1 cellular context compared by ENCODE assay signal in the genomic region with DNA sequence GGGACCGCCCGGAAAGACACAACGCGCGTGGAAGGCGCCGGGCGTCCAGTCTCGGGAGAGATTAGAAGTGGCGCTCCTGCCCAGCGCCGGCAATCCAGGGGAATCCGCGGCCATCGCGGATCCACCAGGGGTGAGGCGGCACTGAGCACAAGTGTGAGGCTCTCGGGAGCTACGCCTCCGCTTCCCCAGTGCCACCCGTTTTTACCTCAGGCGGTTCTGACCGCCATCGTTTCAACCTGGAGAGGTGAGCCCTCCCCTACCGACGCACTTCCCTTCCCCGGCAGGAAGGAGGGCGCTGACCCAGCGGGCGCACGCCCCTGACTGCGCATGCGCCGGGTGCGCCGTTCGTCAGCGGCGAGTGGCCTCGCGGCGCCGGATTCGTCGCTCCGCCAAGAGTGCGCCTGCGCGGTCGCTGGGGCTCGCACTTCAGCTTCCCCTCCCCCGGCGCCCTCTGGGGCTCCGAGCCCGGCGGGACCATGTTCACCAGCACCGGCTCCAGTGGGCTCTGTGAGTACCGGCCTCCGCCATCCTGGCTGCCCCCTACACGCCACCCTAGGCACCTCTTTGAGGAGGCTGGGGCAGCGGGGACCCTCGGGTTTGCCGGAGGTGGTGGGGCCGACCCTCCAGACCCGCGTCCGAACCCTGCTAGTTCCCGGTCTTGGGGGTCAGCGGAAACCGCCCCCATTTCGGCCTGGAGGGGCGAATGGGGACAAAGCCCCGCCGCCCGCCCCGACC.
TF ChIP-seq lines count a peak whose summit lies in the region.

A gene with protein sequence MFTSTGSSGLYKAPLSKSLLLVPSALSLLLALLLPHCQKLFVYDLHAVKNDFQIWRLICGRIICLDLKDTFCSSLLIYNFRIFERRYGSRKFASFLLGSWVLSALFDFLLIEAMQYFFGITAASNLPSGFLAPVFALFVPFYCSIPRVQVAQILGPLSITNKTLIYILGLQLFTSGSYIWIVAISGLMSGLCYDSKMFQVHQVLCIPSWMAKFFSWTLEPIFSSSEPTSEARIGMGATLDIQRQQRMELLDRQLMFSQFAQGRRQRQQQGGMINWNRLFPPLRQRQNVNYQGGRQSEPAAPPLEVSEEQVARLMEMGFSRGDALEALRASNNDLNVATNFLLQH (plus strand): TSS at position 422 of the 735 bp plus-strand sequence. CDS start 55 bp downstream, at position 477.

TF ChIP-seq in GM12878, 131 proteins besides CTCF, POLR2A, EP300 and RAD21 (continued from another document and continues in another):
- TF ChIP-seq, protein P1, sequence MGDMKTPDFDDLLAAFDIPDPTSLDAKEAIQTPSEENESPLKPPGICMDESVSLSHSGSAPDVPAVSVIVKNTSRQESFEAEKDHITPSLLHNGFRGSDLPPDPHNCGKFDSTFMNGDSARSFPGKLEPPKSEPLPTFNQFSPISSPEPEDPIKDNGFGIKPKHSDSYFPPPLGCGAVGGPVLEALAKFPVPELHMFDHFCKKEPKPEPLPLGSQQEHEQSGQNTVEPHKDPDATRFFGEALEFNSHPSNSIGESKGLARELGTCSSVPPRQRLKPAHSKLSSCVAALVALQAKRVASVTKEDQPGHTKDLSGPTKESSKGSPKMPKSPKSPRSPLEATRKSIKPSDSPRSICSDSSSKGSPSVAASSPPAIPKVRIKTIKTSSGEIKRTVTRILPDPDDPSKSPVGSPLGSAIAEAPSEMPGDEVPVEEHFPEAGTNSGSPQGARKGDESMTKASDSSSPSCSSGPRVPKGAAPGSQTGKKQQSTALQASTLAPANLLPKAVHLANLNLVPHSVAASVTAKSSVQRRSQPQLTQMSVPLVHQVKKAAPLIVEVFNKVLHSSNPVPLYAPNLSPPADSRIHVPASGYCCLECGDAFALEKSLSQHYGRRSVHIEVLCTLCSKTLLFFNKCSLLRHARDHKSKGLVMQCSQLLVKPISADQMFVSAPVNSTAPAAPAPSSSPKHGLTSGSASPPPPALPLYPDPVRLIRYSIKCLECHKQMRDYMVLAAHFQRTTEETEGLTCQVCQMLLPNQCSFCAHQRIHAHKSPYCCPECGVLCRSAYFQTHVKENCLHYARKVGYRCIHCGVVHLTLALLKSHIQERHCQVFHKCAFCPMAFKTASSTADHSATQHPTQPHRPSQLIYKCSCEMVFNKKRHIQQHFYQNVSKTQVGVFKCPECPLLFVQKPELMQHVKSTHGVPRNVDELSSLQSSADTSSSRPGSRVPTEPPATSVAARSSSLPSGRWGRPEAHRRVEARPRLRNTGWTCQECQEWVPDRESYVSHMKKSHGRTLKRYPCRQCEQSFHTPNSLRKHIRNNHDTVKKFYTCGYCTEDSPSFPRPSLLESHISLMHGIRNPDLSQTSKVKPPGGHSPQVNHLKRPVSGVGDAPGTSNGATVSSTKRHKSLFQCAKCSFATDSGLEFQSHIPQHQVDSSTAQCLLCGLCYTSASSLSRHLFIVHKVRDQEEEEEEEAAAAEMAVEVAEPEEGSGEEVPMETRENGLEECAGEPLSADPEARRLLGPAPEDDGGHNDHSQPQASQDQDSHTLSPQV (IDR thresholded peaks at IDR 0.05), result no peak
- TF ChIP-seq BHLHE40 (IDR thresholded peaks at IDR 0.05; ENCODE audit: borderline replicate concordance in 1 of 2, low read depth in 2 of 2, low read length in 1 of 2) (peak; percentile 26 to 60; a peak in 2 of 4 replicates), CHD2 (IDR thresholded peaks at IDR 0.05; ENCODE audit: borderline replicate concordance, low read depth, low read length) (peak; percentile 77; the same call in 1 of the 2 replicates), SMAD5 (IDR thresholded peaks at IDR 0.05; ENCODE audit: low read depth) (peak; percentile 85), SIN3A (IDR thresholded peaks at IDR 0.05; ENCODE audit: low read depth, low read length) (peak; percentile 44; the same call in 1 of the 2 replicates), KLF5 (IDR thresholded peaks at IDR 0.05; ENCODE audit: partially characterized antibody) (peak; percentile 62), ZBED1 (IDR thresholded peaks at IDR 0.05; ENCODE audit: borderline replicate concordance) (no peak; the same call in 1 of the 2 replicates), FOS (IDR thresholded peaks at IDR 0.05; ENCODE audit: borderline replicate concordance, extremely low read depth, insufficient read length) (no peak), RUNX3 (IDR thresholded peaks at IDR 0.05; ENCODE audit: low read length) (peak; percentile 52), RELA (IDR thresholded peaks at IDR 0.05; ENCODE audit: borderline replicate concordance, partially characterized antibody) (peak; percentile 14), HDAC2 (IDR thresholded peaks at IDR 0.05) (no peak), SMARCA5 (IDR thresholded peaks at IDR 0.05) (peak; percentile 57), CHD1 (IDR thresholded peaks at IDR 0.05; ENCODE audit: low read depth, low read length) (no peak), NR2C1 (IDR thresholded peaks at IDR 0.05) (peak; percentile 42; the same call in 1 of the 2 replicates), MTA3 (IDR thresholded peaks at IDR 0.05; ENCODE audit: borderline replicate concordance, low read length) (no peak), IKZF1 (conservative IDR thresholded peaks at IDR 0.05) (peak; percentile 86), BCL11A (IDR thresholded peaks at IDR 0.05; ENCODE audit: low read depth, low read length) (no peak), HDGF (IDR thresholded peaks at IDR 0.05) (no peak), TCF3 (IDR thresholded peaks at IDR 0.05; ENCODE audit: borderline replicate concordance, insufficient read depth, low read depth, low read length) (peak; percentile 63; the same call in 1 of the 2 replicates), PAX5 (IDR thresholded peaks at IDR 0.05; ENCODE audit: borderline replicate concordance, low read depth, low read length) (no peak; the same call in 1 of the 2 replicates), ASH2L (IDR thresholded peaks at IDR 0.05; ENCODE audit: borderline replicate concordance, low read depth) (no peak), KDM1A (IDR thresholded peaks at IDR 0.05; ENCODE audit: borderline replicate concordance) (no peak), LARP7 (IDR thresholded peaks at IDR 0.05) (no peak; the same call in none of the 2 replicates), SIX5 (IDR thresholded peaks at IDR 0.05; ENCODE audit: low read depth, low read length, severe bottlenecking) (no peak), RB1 (IDR thresholded peaks at IDR 0.05; ENCODE audit: borderline replicate concordance) (peak; percentile 72; the same call in 1 of the 2 replicates), JUNB (IDR thresholded peaks at IDR 0.05) (no peak), JUND (IDR thresholded peaks at IDR 0.05; ENCODE audit: low read depth, low read length) (no peak), RFX5 (IDR thresholded peaks at IDR 0.05; ENCODE audit: low read depth, low read length) (no peak)
- TF ChIP-seq, protein P2, sequence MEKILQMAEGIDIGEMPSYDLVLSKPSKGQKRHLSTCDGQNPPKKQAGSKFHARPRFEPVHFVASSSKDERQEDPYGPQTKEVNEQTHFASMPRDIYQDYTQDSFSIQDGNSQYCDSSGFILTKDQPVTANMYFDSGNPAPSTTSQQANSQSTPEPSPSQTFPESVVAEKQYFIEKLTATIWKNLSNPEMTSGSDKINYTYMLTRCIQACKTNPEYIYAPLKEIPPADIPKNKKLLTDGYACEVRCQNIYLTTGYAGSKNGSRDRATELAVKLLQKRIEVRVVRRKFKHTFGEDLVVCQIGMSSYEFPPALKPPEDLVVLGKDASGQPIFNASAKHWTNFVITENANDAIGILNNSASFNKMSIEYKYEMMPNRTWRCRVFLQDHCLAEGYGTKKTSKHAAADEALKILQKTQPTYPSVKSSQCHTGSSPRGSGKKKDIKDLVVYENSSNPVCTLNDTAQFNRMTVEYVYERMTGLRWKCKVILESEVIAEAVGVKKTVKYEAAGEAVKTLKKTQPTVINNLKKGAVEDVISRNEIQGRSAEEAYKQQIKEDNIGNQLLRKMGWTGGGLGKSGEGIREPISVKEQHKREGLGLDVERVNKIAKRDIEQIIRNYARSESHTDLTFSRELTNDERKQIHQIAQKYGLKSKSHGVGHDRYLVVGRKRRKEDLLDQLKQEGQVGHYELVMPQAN (conservative IDR thresholded peaks at IDR 0.05), result peak; percentile 93
- TF ChIP-seq, protein P3, sequence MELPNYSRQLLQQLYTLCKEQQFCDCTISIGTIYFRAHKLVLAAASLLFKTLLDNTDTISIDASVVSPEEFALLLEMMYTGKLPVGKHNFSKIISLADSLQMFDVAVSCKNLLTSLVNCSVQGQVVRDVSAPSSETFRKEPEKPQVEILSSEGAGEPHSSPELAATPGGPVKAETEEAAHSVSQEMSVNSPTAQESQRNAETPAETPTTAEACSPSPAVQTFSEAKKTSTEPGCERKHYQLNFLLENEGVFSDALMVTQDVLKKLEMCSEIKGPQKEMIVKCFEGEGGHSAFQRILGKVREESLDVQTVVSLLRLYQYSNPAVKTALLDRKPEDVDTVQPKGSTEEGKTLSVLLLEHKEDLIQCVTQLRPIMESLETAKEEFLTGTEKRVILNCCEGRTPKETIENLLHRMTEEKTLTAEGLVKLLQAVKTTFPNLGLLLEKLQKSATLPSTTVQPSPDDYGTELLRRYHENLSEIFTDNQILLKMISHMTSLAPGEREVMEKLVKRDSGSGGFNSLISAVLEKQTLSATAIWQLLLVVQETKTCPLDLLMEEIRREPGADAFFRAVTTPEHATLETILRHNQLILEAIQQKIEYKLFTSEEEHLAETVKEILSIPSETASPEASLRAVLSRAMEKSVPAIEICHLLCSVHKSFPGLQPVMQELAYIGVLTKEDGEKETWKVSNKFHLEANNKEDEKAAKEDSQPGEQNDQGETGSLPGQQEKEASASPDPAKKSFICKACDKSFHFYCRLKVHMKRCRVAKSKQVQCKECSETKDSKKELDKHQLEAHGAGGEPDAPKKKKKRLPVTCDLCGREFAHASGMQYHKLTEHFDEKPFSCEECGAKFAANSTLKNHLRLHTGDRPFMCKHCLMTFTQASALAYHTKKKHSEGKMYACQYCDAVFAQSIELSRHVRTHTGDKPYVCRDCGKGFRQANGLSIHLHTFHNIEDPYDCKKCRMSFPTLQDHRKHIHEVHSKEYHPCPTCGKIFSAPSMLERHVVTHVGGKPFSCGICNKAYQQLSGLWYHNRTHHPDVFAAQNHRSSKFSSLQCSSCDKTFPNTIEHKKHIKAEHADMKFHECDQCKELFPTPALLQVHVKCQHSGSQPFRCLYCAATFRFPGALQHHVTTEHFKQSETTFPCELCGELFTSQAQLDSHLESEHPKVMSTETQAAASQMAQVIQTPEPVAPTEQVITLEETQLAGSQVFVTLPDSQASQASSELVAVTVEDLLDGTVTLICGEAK (IDR thresholded peaks at IDR 0.05; ENCODE audit: borderline replicate concordance), result peak; percentile 78
- TF ChIP-seq, protein P4, sequence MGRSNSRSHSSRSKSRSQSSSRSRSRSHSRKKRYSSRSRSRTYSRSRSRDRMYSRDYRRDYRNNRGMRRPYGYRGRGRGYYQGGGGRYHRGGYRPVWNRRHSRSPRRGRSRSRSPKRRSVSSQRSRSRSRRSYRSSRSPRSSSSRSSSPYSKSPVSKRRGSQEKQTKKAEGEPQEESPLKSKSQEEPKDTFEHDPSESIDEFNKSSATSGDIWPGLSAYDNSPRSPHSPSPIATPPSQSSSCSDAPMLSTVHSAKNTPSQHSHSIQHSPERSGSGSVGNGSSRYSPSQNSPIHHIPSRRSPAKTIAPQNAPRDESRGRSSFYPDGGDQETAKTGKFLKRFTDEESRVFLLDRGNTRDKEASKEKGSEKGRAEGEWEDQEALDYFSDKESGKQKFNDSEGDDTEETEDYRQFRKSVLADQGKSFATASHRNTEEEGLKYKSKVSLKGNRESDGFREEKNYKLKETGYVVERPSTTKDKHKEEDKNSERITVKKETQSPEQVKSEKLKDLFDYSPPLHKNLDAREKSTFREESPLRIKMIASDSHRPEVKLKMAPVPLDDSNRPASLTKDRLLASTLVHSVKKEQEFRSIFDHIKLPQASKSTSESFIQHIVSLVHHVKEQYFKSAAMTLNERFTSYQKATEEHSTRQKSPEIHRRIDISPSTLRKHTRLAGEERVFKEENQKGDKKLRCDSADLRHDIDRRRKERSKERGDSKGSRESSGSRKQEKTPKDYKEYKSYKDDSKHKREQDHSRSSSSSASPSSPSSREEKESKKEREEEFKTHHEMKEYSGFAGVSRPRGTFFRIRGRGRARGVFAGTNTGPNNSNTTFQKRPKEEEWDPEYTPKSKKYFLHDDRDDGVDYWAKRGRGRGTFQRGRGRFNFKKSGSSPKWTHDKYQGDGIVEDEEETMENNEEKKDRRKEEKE (IDR thresholded peaks at IDR 0.05), result no peak
- TF ChIP-seq, protein P5, sequence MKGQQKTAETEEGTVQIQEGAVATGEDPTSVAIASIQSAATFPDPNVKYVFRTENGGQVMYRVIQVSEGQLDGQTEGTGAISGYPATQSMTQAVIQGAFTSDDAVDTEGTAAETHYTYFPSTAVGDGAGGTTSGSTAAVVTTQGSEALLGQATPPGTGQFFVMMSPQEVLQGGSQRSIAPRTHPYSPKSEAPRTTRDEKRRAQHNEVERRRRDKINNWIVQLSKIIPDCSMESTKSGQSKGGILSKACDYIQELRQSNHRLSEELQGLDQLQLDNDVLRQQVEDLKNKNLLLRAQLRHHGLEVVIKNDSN (IDR thresholded peaks at IDR 0.05; ENCODE audit: borderline replicate concordance, extremely low read length, insufficient read depth, low read depth, low read length), result no peak
- TF ChIP-seq, protein P6, sequence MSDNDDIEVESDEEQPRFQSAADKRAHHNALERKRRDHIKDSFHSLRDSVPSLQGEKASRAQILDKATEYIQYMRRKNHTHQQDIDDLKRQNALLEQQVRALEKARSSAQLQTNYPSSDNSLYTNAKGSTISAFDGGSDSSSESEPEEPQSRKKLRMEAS (IDR thresholded peaks at IDR 0.05; ENCODE audit: low read depth, low read length), result peak; percentile 32; the same call in 1 of the 2 replicates
- TF ChIP-seq, protein P7, sequence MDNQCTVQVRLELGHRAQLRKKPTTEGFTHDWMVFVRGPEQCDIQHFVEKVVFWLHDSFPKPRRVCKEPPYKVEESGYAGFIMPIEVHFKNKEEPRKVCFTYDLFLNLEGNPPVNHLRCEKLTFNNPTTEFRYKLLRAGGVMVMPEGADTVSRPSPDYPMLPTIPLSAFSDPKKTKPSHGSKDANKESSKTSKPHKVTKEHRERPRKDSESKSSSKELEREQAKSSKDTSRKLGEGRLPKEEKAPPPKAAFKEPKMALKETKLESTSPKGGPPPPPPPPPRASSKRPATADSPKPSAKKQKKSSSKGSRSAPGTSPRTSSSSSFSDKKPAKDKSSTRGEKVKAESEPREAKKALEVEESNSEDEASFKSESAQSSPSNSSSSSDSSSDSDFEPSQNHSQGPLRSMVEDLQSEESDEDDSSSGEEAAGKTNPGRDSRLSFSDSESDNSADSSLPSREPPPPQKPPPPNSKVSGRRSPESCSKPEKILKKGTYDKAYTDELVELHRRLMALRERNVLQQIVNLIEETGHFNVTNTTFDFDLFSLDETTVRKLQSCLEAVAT (IDR thresholded peaks at IDR 0.05), result 0 out of 2 replicates have a peak, but pooled peaks have one; percentile 44
- TF ChIP-seq, protein P8, sequence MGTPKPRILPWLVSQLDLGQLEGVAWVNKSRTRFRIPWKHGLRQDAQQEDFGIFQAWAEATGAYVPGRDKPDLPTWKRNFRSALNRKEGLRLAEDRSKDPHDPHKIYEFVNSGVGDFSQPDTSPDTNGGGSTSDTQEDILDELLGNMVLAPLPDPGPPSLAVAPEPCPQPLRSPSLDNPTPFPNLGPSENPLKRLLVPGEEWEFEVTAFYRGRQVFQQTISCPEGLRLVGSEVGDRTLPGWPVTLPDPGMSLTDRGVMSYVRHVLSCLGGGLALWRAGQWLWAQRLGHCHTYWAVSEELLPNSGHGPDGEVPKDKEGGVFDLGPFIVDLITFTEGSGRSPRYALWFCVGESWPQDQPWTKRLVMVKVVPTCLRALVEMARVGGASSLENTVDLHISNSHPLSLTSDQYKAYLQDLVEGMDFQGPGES (IDR thresholded peaks at IDR 0.05), result no peak
- TF ChIP-seq, protein P9, sequence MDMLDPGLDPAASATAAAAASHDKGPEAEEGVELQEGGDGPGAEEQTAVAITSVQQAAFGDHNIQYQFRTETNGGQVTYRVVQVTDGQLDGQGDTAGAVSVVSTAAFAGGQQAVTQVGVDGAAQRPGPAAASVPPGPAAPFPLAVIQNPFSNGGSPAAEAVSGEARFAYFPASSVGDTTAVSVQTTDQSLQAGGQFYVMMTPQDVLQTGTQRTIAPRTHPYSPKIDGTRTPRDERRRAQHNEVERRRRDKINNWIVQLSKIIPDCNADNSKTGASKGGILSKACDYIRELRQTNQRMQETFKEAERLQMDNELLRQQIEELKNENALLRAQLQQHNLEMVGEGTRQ (IDR thresholded peaks at IDR 0.05; ENCODE audit: borderline replicate concordance, low read depth, low read length), result no peak
